ENCODE assay signal across 8 cellular contexts in the genomic region with DNA sequence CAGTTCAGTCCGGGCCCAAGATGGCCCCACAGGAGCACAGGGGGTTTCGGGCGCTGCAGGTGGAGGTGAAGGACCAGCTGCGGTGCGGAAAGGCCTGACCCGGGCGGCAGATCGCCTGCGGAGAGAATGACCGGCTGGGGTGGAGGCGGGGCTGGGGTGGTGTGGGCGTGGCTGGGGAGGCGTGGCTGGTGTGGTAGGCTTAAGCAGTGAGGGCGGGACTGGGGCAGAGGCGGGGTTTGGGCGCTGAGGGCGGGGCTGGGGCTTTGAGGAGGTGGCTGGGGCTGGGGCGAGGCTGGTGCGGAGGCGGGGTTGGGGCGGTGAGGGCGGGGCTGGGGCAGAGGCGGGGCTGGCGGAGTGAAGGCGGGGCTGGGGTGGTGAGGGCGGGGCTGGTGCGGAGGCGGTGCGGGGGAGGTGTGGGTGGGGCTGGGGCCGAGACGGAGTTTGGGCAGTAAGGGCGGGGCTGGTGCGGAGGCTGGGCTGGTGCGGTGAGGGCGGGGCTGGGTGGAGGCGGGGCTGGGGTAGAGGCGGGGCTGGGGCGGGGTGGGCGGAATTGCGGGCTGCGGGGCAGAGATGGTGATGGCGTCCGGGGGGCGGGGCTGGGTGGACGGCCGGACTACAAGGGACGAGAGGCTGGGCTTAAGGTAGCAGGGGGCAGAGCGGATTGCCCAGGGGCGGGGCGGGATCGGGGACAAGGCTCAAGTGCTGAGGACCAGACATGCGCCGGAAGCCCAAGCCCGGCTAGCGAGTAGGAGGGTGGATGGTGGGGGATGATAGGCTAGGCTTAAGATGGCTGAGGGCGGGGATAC. TPM values are rescaled to one million over a fixed set of nuclear protein-coding genes. Genes with fewer than 3 reads are reported as not detected.
A peak's percentile ranks its signal among the peaks of the same experiment; 100 is the strongest.
DNase-seq lines count a peak whose midpoint lies in the region; ATAC-seq, FAIRE-seq and TF ChIP-seq lines count a peak whose summit lies in the region.

No MANE protein-coding gene starts in this region.

- H3K27me3 Mint-ChIP-seq in activated T-helper 2 cell treated with anti-CD3 and anti-CD28 coated beads, Interferon-gamma antibody, Interleukin-2, Interleukin-4, amounts not matched to agents 10 μg/mL and 5 μg/mL and 100 μg/mL, durations not matched to agents 14 hours and 24 hours and 36 hours (ENCODE audit: low read depth), result peaks cover 4% of the 10 kb centered on the region
- no peaks in the 10 kb centered on the region for H3K27me3 Mint-ChIP-seq in natural killer cell treated with Interleukin-12 subunit alpha and Interleukin-12 subunit beta and Interleukin-15 and Interleukin-18, amount 100 ng/mL, for 72 hours

- peak overlapping the region; percentile 61 for H3K4me3 ChIP-seq in fibroblast of the aortic adventitia (ENCODE audit: low read depth, low read length)

- no peak for FAIRE-seq in RCC 7860 (lab: Jason Lieb, UNC)

- DNase-seq in DMS153 treated with DMSO at 0.1 percent for 48 hours (lab: John Stamatoyannopoulos, UW; ENCODE audit: unreplicated experiment) (peak; percentile 80), RCC 7860 (ENCODE audit: low spot score) (peak; percentile 79), fibroblast of the aortic adventitia (ENCODE audit: low read depth) (peak; percentile 94)
- DNase-seq in activated T-helper 2 cell treated with anti-CD3 and anti-CD28 coated beads, Interferon-gamma antibody, Interleukin-2, Interleukin-4, amounts not matched to agents 10 μg/mL and 5 μg/mL and 100 μg/mL, durations not matched to agents 14 hours and 24 hours and 36 hours (ENCODE audit: low spot score), result peak; percentile 84
- peak; percentile 96 for DNase-seq in natural killer cell treated with Interleukin-12 subunit alpha and Interleukin-12 subunit beta and Interleukin-15 and Interleukin-18, amount 100 ng/mL, for 72 hours (ENCODE audit: low spot score)
- DNase-seq in stimulated activated naive CD4-positive, alpha-beta T cell (lab: John Stamatoyannopoulos, UW), result peak; percentile 91 to 98 (median 94)

- H3K36me3 ChIP-seq in KOPT-K1 (ENCODE audit: insufficient read depth, low read length), result no peaks in the 10 kb centered on the region

- ATAC-seq in GM21619 (IDR thresholded peaks at IDR 0.05; ENCODE audit: unreplicated experiment), result peak; percentile 70
- ATAC-seq in natural killer cell treated with Interleukin-12 subunit alpha and Interleukin-12 subunit beta and Interleukin-15 and Interleukin-18, amount 100 ng/mL, for 72 hours, result peak; percentile 91 to 93

- peak overlapping the region; percentile 78 for H3K4me3 Mint-ChIP-seq in activated T-helper 2 cell treated with anti-CD3 and anti-CD28 coated beads, Interferon-gamma antibody, Interleukin-2, Interleukin-4, amounts not matched to agents 10 μg/mL and 5 μg/mL and 100 μg/mL, durations not matched to agents 14 hours and 24 hours and 36 hours (ENCODE audit: low read depth)
- peak overlapping the region; percentile 79 for H3K4me3 Mint-ChIP-seq in natural killer cell treated with Interleukin-12 subunit alpha and Interleukin-12 subunit beta and Interleukin-15 and Interleukin-18, amount 100 ng/mL, for 72 hours

- peak overlapping the region; percentile 68 for H3K27ac Mint-ChIP-seq in activated T-helper 2 cell treated with anti-CD3 and anti-CD28 coated beads, Interferon-gamma antibody, Interleukin-2, Interleukin-4, amounts not matched to agents 10 μg/mL and 5 μg/mL and 100 μg/mL, durations not matched to agents 14 hours and 24 hours and 36 hours
- peak overlapping the region; percentile 57 to 59 for H3K27ac Mint-ChIP-seq in natural killer cell treated with Interleukin-12 subunit alpha and Interleukin-12 subunit beta and Interleukin-15 and Interleukin-18, amount 100 ng/mL, for 72 hours

- H3K9me3 ChIP-seq in KOPT-K1 (ENCODE audit: insufficient read depth, low read length, poor library complexity, severe bottlenecking), result no peaks in the 10 kb centered on the region

- peaks cover 8% of the 10 kb centered on the region for H3K4me1 Mint-ChIP-seq in activated T-helper 2 cell treated with anti-CD3 and anti-CD28 coated beads, Interferon-gamma antibody, Interleukin-2, Interleukin-4, amounts not matched to agents 10 μg/mL and 5 μg/mL and 100 μg/mL, durations not matched to agents 14 hours and 24 hours and 36 hours (ENCODE audit: low read depth)
- peaks cover 7 to 13% of the 10 kb centered on the region in 2 donors for H3K4me1 Mint-ChIP-seq in natural killer cell treated with Interleukin-12 subunit alpha and Interleukin-12 subunit beta and Interleukin-15 and Interleukin-18, amount 100 ng/mL, for 72 hours (ENCODE audit: low read depth in 2 of 2)

- TF ChIP-seq CTCF in fibroblast of the aortic adventitia (IDR thresholded peaks at IDR 0.05; ENCODE audit: insufficient read depth, low read length), result no peak

- H3K36me3 Mint-ChIP-seq in activated T-helper 2 cell treated with anti-CD3 and anti-CD28 coated beads, Interferon-gamma antibody, Interleukin-2, Interleukin-4, amounts not matched to agents 10 μg/mL and 5 μg/mL and 100 μg/mL, durations not matched to agents 14 hours and 24 hours and 36 hours (ENCODE audit: low read depth), result no peaks in the 10 kb centered on the region
- H3K36me3 Mint-ChIP-seq in natural killer cell treated with Interleukin-12 subunit alpha and Interleukin-12 subunit beta and Interleukin-15 and Interleukin-18, amount 100 ng/mL, for 72 hours, result no peaks in the 10 kb centered on the region

- H3K27ac ChIP-seq in KOPT-K1 (ENCODE audit: low read depth, low read length, poor library complexity, severe bottlenecking), result peak overlapping the region; percentile 57

- no peaks in the 10 kb centered on the region for H3K9me3 Mint-ChIP-seq in activated T-helper 2 cell treated with anti-CD3 and anti-CD28 coated beads, Interferon-gamma antibody, Interleukin-2, Interleukin-4, amounts not matched to agents 10 μg/mL and 5 μg/mL and 100 μg/mL, durations not matched to agents 14 hours and 24 hours and 36 hours
- H3K9me3 Mint-ChIP-seq in natural killer cell treated with Interleukin-12 subunit alpha and Interleukin-12 subunit beta and Interleukin-15 and Interleukin-18, amount 100 ng/mL, for 72 hours, result no peaks in the 10 kb centered on the region

- intact Hi-C loops in activated T-helper 2 cell treated with anti-CD3 and anti-CD28 coated beads, Interferon-gamma antibody, Interleukin-2, Interleukin-4, amounts not matched to agents 10 μg/mL and 5 μg/mL and 100 μg/mL, durations not matched to agents 14 hours and 24 hours and 36 hours (cut with micrococcal nuclease), result loop anchor here (10.0 kb wide), 2 partner anchors 142 to 328 kb away; a partner anchor contains a TSS

RNA-seq across cellular contexts. Expression of a gene that starts 9.9 kb away (rescaled TPM):
- total RNA-seq in activated T-helper 2 cell treated with anti-CD3 and anti-CD28 coated beads, Interferon-gamma antibody, Interleukin-2, Interleukin-4, amounts not matched to agents 10 μg/mL and 5 μg/mL and 100 μg/mL, durations not matched to agents 14 hours and 24 hours and 36 hours, result 0.11 and 0.53 TPM in 2 replicates
- not detected in 2 replicates for total RNA-seq in fibroblast of the aortic adventitia (ENCODE audit: low replicate concordance)
- 1 to 10 TPM in 1 of 2 donors, under 1 TPM in 1; 0.24 to 1.1 TPM for total RNA-seq in natural killer cell treated with Interleukin-12 subunit alpha and Interleukin-12 subunit beta and Interleukin-15 and Interleukin-18, amount 100 ng/mL, for 72 hours

RNA-seq across cellular contexts. Expression of a gene that starts 25.3 kb away (rescaled TPM):
- total RNA-seq in activated T-helper 2 cell treated with anti-CD3 and anti-CD28 coated beads, Interferon-gamma antibody, Interleukin-2, Interleukin-4, amounts not matched to agents 10 μg/mL and 5 μg/mL and 100 μg/mL, durations not matched to agents 14 hours and 24 hours and 36 hours, result not detected in 2 replicates
- total RNA-seq in fibroblast of the aortic adventitia (ENCODE audit: low replicate concordance), result not detected in 2 replicates
- total RNA-seq in natural killer cell treated with Interleukin-12 subunit alpha and Interleukin-12 subunit beta and Interleukin-15 and Interleukin-18, amount 100 ng/mL, for 72 hours, result not detected

RNA-seq across cellular contexts. Expression of a gene that starts 25.5 kb away (rescaled TPM):
- total RNA-seq in activated T-helper 2 cell treated with anti-CD3 and anti-CD28 coated beads, Interferon-gamma antibody, Interleukin-2, Interleukin-4, amounts not matched to agents 10 μg/mL and 5 μg/mL and 100 μg/mL, durations not matched to agents 14 hours and 24 hours and 36 hours, result 66.1 and 74.3 TPM in 2 replicates
- 46.9 and 71.7 TPM in 2 replicates for total RNA-seq in fibroblast of the aortic adventitia (ENCODE audit: low replicate concordance)
- total RNA-seq in natural killer cell treated with Interleukin-12 subunit alpha and Interleukin-12 subunit beta and Interleukin-15 and Interleukin-18, amount 100 ng/mL, for 72 hours, result 100 to 1,000 TPM in 1 of 2 donors, 10 to 100 TPM in 1; 94.2 to 124 TPM

RNA-seq across cellular contexts. Expression of a gene that starts 27.7 kb away (rescaled TPM):
- total RNA-seq in activated T-helper 2 cell treated with anti-CD3 and anti-CD28 coated beads, Interferon-gamma antibody, Interleukin-2, Interleukin-4, amounts not matched to agents 10 μg/mL and 5 μg/mL and 100 μg/mL, durations not matched to agents 14 hours and 24 hours and 36 hours, result 193 and 196 TPM in 2 replicates
- 41.9 and 73.5 TPM in 2 replicates for total RNA-seq in fibroblast of the aortic adventitia (ENCODE audit: low replicate concordance)
- 100 to 1,000 TPM; 148 to 163 TPM for total RNA-seq in natural killer cell treated with Interleukin-12 subunit alpha and Interleukin-12 subunit beta and Interleukin-15 and Interleukin-18, amount 100 ng/mL, for 72 hours

RNA-seq across cellular contexts. Expression of a gene that starts 34.4 kb away (rescaled TPM):
- 24.6 and 26.3 TPM in 2 replicates for total RNA-seq in activated T-helper 2 cell treated with anti-CD3 and anti-CD28 coated beads, Interferon-gamma antibody, Interleukin-2, Interleukin-4, amounts not matched to agents 10 μg/mL and 5 μg/mL and 100 μg/mL, durations not matched to agents 14 hours and 24 hours and 36 hours
- total RNA-seq in fibroblast of the aortic adventitia (ENCODE audit: low replicate concordance), result 3.5 and 39.4 TPM in 2 replicates
- total RNA-seq in natural killer cell treated with Interleukin-12 subunit alpha and Interleukin-12 subunit beta and Interleukin-15 and Interleukin-18, amount 100 ng/mL, for 72 hours, result 10 to 100 TPM; 39.0 to 54.1 TPM

Comparison
In these comparisons a context has a peak if more than half of its experiments do, and no peak if none do; other contexts are left out.
1. Peak in every context shown above with its lines: DNase-seq, ATAC-seq, H3K4me3 ChIP-seq and H3K27ac ChIP-seq.